Comparison of ENCODE assay signal across 8 cellular contexts in genomic region chr10:987635-987905, GRCh38. TPM values are rescaled to one million over a fixed set of nuclear protein-coding genes. Genes with fewer than 3 reads are reported as not detected.
A peak's percentile ranks its signal among the peaks of the same experiment; 100 is the strongest.
DNase-seq lines count a peak whose midpoint lies in the region; ATAC-seq and TF ChIP-seq lines count a peak whose summit lies in the region.

No MANE protein-coding gene starts in this region.

- peak overlapping the region; percentile 93 for H3K4me2 ChIP-seq in DND-41 (ENCODE audit: insufficient read depth, low read length)

- DNase-seq in DND-41 (no peak), caudate nucleus (lab: John Stamatoyannopoulos, UW) (peak in 8 of 61 donors; percentile 9 to 61 (median 29)), mesothelial cell of epicardium (ENCODE audit: low spot score in 2 of 2, unreplicated experiment in 2 of 2) (no peak), NCI-H128 (lab: John Stamatoyannopoulos, UW; ENCODE audit: unreplicated experiment) (no peak), RPMI8226 (no peak), HUDEP-2 (lab: John Stamatoyannopoulos, UW; ENCODE audit: unreplicated experiment in 76 of 76) (no peak)
- no peak for DNase-seq in activated CD4-positive, alpha-beta T cell treated with anti-CD3 and anti-CD28 coated beads for 4 hours

- ATAC-seq in DND-41 (ENCODE audit: insufficient read depth, low read depth): no peak

- H3K4me3 Mint-ChIP-seq in mesothelial cell of epicardium: peak overlapping the region; percentile 92

- no peaks in the 10 kb centered on the region for H3K27me3 ChIP-seq in DND-41 (ENCODE audit: insufficient read depth, low read length, poor library complexity)

- peak overlapping the region; percentile 97 for H3K27ac Mint-ChIP-seq in mesothelial cell of epicardium

- H2AFZ ChIP-seq in DND-41 (ENCODE audit: low read depth, low read length): peak overlapping the region; percentile 89

- H3K4me1 Mint-ChIP-seq in mesothelial cell of epicardium: peaks cover 24% of the 10 kb centered on the region

- H3K4me1 ChIP-seq in DND-41 (ENCODE audit: insufficient read depth, low read length): peaks cover 32% of the 10 kb centered on the region

- H3K4me3 ChIP-seq in DND-41 (ENCODE audit: low read depth in 1 of 2, low read length in 2 of 2): peak overlapping the region; percentile 94 to 97

- peaks cover 15% of the 10 kb centered on the region for H3K36me3 Mint-ChIP-seq in mesothelial cell of epicardium

- no peak for TF ChIP-seq CTCF in DND-41 (IDR thresholded peaks at IDR 0.05; ENCODE audit: borderline replicate concordance, extremely low read depth, low read length, poor library complexity, severe bottlenecking)
- TF ChIP-seq CTCF in mesothelial cell of epicardium (IDR thresholded peaks at IDR 0.05; ENCODE audit: unreplicated experiment): no peak

- peaks cover 4% of the 10 kb centered on the region for H3K9me3 Mint-ChIP-seq in mesothelial cell of epicardium

- H4K20me1 ChIP-seq in DND-41 (ENCODE audit: insufficient read depth, low read length): peaks cover 27% of the 10 kb centered on the region

- peaks cover 21% of the 10 kb centered on the region for H3K36me3 ChIP-seq in DND-41 (ENCODE audit: insufficient read depth, low read length)
- H3K36me3 ChIP-seq in KOPT-K1 (ENCODE audit: insufficient read depth, low read length): peaks cover 14% of the 10 kb centered on the region

- peak overlapping the region; percentile 94 for H3K9ac ChIP-seq in DND-41 (ENCODE audit: low read depth, low read length)

- peaks cover 60% of the 10 kb centered on the region for H3K79me2 ChIP-seq in DND-41 (ENCODE audit: insufficient read depth, low read length)

- H3K27me3 Mint-ChIP-seq in mesothelial cell of epicardium (ENCODE audit: low read depth): no peaks in the 10 kb centered on the region

- H3K27ac ChIP-seq in DND-41 (ENCODE audit: low read length) (peak overlapping the region; percentile 87), KOPT-K1 (ENCODE audit: low read depth, low read length, poor library complexity, severe bottlenecking) (peak overlapping the region; percentile 82), caudate nucleus (ENCODE audit: low read depth, low read length) (peak overlapping the region; percentile 80)

- H3K9me3 ChIP-seq in DND-41 (ENCODE audit: insufficient read depth, low read length, severe bottlenecking) (no peaks in the 10 kb centered on the region), KOPT-K1 (ENCODE audit: insufficient read depth, low read length, poor library complexity, severe bottlenecking) (no peaks in the 10 kb centered on the region)

RNA-seq across cellular contexts. Expression of gene GTPBP4, which starts 0.7 kb away (rescaled TPM):
- 66.3 to 68.5 TPM (median 67.5 TPM) in 3 replicates for total RNA-seq in mesothelial cell of epicardium

RNA-seq across cellular contexts. Expression of gene IDI2, which starts 38.1 kb away (rescaled TPM):
- not detected in 3 replicates for total RNA-seq in mesothelial cell of epicardium

RNA-seq across cellular contexts. Expression of gene LARP4B, which starts 56.1 kb away (rescaled TPM):
- total RNA-seq in mesothelial cell of epicardium: 90.2 to 95.9 TPM (median 94.8 TPM) in 3 replicates
